ENCODE assay signal across 8 cellular contexts in genomic region chr12:70609739-70610491, GRCh38. TPM values are rescaled to one million over a fixed set of nuclear protein-coding genes. Genes with fewer than 3 reads are reported as not detected.
DNase-seq lines count a peak whose midpoint lies in the region; ATAC-seq and TF ChIP-seq lines count a peak whose summit lies in the region.

No MANE protein-coding gene starts in this region.

- POLR2A ChIA-PET in Panc1 (lab: Charles Lee): no interaction called here

- peak in 1 of 2 donors; percentile 62 for TF ChIP-seq EP300 in tibial nerve (IDR thresholded peaks at IDR 0.05)

- CTCF ChIA-PET in Panc1 (lab: Charles Lee): interaction anchor here (0.6 kb wide), 1 partner anchor 124 kb away, joined by 6 read pairs; no protein-coding TSS in a partner anchor

- 0 to 1% methylated on average over 51 to 63 of the region's 63 CpGs for WGBS in lung, 2 donors
- WGBS in tibial nerve, 2 donors: 0 to 5% methylated on average over 18 to 24 of the region's 63 CpGs

- H3K27me3 ChIP-seq in Panc1 (ENCODE audit: control insufficient read depth, insufficient read depth, low read length) (peaks cover 13% of the 10 kb centered on the region), lung (ENCODE audit: control insufficient read depth, insufficient read depth) (no peaks in the 10 kb centered on the region), tibial nerve (no peaks in the 10 kb centered on the region)

- DNase-seq in NCI-H748 (lab: John Stamatoyannopoulos, UW; ENCODE audit: unreplicated experiment) (peak; percentile 58), NCI-H748 treated with DMSO at 0.1 percent for 48 hours (lab: John Stamatoyannopoulos, UW) (no peak), Panc1 (ENCODE audit: low read depth, low spot score) (no peak), ecto neural progenitor cell (ENCODE audit: low spot score) (peak; percentile 62), lung (ENCODE audit: low spot score) (peak; percentile 43), tibial nerve (ENCODE audit: low spot score in 2 of 2) (peak in 1 of 2 donors; percentile 11)

- no peak for TF ChIP-seq CTCF in Panc1 (IDR thresholded peaks at IDR 0.05)
- TF ChIP-seq CTCF in lung (IDR thresholded peaks at IDR 0.05; ENCODE audit: control extremely low read depth, extremely low read depth): no peak
- no peak for TF ChIP-seq CTCF in tibial nerve (IDR thresholded peaks at IDR 0.05)

- H3K27ac ChIP-seq in Panc1 (ENCODE audit: low read length) (no peak overlapping the region), lung (ENCODE audit: low read depth in 1 of 2, low read length in 1 of 2) (peak overlapping the region; percentile 71 to 81), tibial nerve (peak overlapping the region in 3 of 4 donors; percentile 16 to 74 (median 69))

- peak in 1 of 2 donors; percentile 20 for TF ChIP-seq POLR2A in tibial nerve (IDR thresholded peaks at IDR 0.05)

- intact Hi-C loops in Panc1 (cut with micrococcal nuclease; ENCODE audit: unreplicated experiment): no loop called here

- H3K4me3 ChIP-seq in Panc1 (ENCODE audit: low read depth in 2 of 2, low read length in 2 of 2) (peak overlapping the region; percentile 44 to 50), lung (peak overlapping the region; percentile 46), tibial nerve (peak overlapping the region; percentile 45 to 57 (median 50))

- BruUV-seq in Panc1 (replicated peaks; lab: Mats Ljungman, UMichigan): no TSS peak

- in situ Hi-C loops in Panc1 (cut with HindIII; ENCODE audit: low pct_unique_long_range_greater_than_20kb, low sequenced_read_pairs): no loop called here

- H3K9me3 ChIP-seq in Panc1 (ENCODE audit: control insufficient read depth, insufficient read depth, low read depth, low read length): no peaks in the 10 kb centered on the region
- H3K9me3 ChIP-seq in lung (ENCODE audit: control insufficient read depth in 2 of 2, insufficient read depth in 1 of 2, low read length in 1 of 2): no peaks in the 10 kb centered on the region
- H3K9me3 ChIP-seq in tibial nerve: no peaks in the 10 kb centered on the region

- H3K4me1 ChIP-seq in Panc1 (ENCODE audit: control insufficient read depth, insufficient read depth, low read length) (peaks cover 3% of the 10 kb centered on the region; the same call in 1 of the 2 replicates), lung (ENCODE audit: control insufficient read depth in 2 of 2, insufficient read depth in 2 of 2, low read length in 2 of 2) (peaks cover 0 to 6% of the 10 kb centered on the region in 2 donors), tibial nerve (peaks cover 0 to 16% (median 0%) of the 10 kb centered on the region in 4 donors)

- no peaks in the 10 kb centered on the region for H3K36me3 ChIP-seq in Panc1 (ENCODE audit: control insufficient read depth, insufficient read depth, low read length)
- H3K36me3 ChIP-seq in lung (ENCODE audit: control insufficient read depth in 2 of 2, insufficient read depth in 2 of 2, low read length in 2 of 2): no peaks in the 10 kb centered on the region
- H3K36me3 ChIP-seq in tibial nerve: no peaks in the 10 kb centered on the region

- peak; percentile 84 for ATAC-seq in Panc1
- peak; percentile 83 for ATAC-seq in lung (ENCODE audit: insufficient read depth, low FRiP score)
- no peak for ATAC-seq in GM19324 (IDR thresholded peaks at IDR 0.05; ENCODE audit: low FRiP score, unreplicated experiment)
- ATAC-seq in HG02884 (IDR thresholded peaks at IDR 0.05; ENCODE audit: unreplicated experiment): no peak

RNA-seq across cellular contexts. Expression of gene PTPRB, which starts 27.3 kb away (rescaled TPM):
- total RNA-seq in Panc1 (2021; ENCODE audit: unreplicated experiment) (0.33 TPM), lung (10 to 100 TPM; 71.2 to 93.6 TPM), tibial nerve (10 to 100 TPM; 14.4 to 62.6 (median 34.3) TPM)
- polyA plus RNA-seq in Panc1 (2012; ENCODE audit: insufficient read length): not detected
- polyA plus RNA-seq in lung: 10 to 100 TPM; 15.5 to 24.5 TPM

Comparison
In these comparisons a context has a peak if more than half of its experiments do, and no peak if none do; other contexts are left out.
1. DNase-seq: peak in NCI-H748 (single experiment), ecto neural progenitor cell (single experiment) and lung (single experiment); none in NCI-H748 treated with DMSO at 0.1 percent for 48 hours (single experiment) and Panc1 (single experiment).
2. ATAC-seq: peak in Panc1 (single experiment) and lung (single experiment); none in GM19324 (single experiment) and HG02884 (single experiment).
3. RNA of gene PTPRB, which starts 27.3 kb away (total RNA-seq): 71.2 to 93.6 TPM in lung and 14.4 to 62.6 TPM in tibial nerve; 0.33 TPM in Panc1 (single experiment); every median in the first group is over 10 times any median in the second.
4. Peak in every context shown above with its lines, with median percentiles within 50 percentile points of each other: H3K4me3 ChIP-seq.